22 cellular contexts compared by ENCODE assay signal in the genomic region with DNA sequence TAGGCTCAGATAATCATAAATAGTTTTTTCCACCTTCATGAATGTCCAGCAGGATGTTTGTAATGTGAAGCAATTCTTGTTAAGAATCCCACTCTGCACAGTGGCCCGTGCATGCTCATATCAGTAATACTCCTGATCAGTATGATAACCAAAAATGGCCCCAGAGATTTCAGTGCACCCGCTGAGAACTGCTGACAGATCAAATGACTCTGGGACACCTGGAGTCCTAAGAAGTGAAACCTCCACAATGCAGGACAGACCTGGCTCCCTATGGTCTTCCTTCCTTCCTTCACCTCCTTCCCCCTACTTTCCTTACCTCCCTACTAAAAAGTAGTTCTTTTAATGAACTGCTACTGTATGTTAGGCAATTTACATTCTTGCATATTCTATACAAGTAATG. TPM values are rescaled to one million over a fixed set of nuclear protein-coding genes. Genes with fewer than 3 reads are reported as not detected.
DNase-seq lines count a peak whose midpoint lies in the region; ATAC-seq and TF ChIP-seq lines count a peak whose summit lies in the region.
"Had no signal": no experiment of that assay in that cellular context is flagged by ENCODE, and none has a peak within 500 bp of the region (broad histone marks: within the 10 kb centered on the region; RNA-seq: fewer than 3 reads in every experiment).

No MANE protein-coding gene starts in this region.

- intact Hi-C loops in activated CD8-positive, alpha-beta T cell treated with anti-CD3 and anti-CD28 coated beads for 36 hours (cut with micrococcal nuclease) = no loop called here
- intact Hi-C loops in natural killer cell (cut with micrococcal nuclease) = no loop called here

- CTCF ChIA-PET in activated CD8-positive, alpha-beta T cell treated with anti-CD3 and anti-CD28 coated beads for 36 hours (lab: Charles Lee) = interaction anchor here (1.0 kb wide), 1 partner anchor 21 kb away, joined by 8 read pairs; no protein-coding TSS in a partner anchor

- POLR2A ChIA-PET in activated CD8-positive, alpha-beta T cell treated with anti-CD3 and anti-CD28 coated beads for 36 hours (lab: Charles Lee) = interaction anchor here (1.6 kb wide), 1 partner anchor 14 kb away, joined by 5 read pairs; no protein-coding TSS in a partner anchor

- peak overlapping the region; percentile 57 for H3K4me3 Mint-ChIP-seq in T-helper 2 cell treated with Interferon-gamma antibody and Interleukin-4, amounts not matched to agents 5 μg/mL and 100 μg/mL, for 36 hours
- H3K4me3 Mint-ChIP-seq in IgD-negative memory B cell (peak overlapping the region in 3 of 4 donors; percentile 23 to 84 (median 36)), natural killer cell (peak overlapping the region; percentile 67)
- H3K4me3 Mint-ChIP-seq in activated CD8-positive, alpha-beta T cell treated with anti-CD3 and anti-CD28 coated beads for 36 hours = no peak overlapping the region

- ATAC-seq in activated CD8-positive, alpha-beta T cell treated with anti-CD3 and anti-CD28 coated beads for 36 hours = no peak
- ATAC-seq in natural killer cell = no peak
- ATAC-seq: HepG2, left lobe of liver, right lobe of liver, SK-N-SH treated with all-trans-retinoic acid at 6 μM for 48 hours had no signal

- H3K27ac Mint-ChIP-seq in T-helper 2 cell treated with Interferon-gamma antibody and Interleukin-4, amounts not matched to agents 5 μg/mL and 100 μg/mL, for 36 hours = peak overlapping the region; percentile 71
- H3K27ac Mint-ChIP-seq in IgD-negative memory B cell (peak overlapping the region; percentile 51 to 87 (median 86)), natural killer cell (peak overlapping the region; percentile 100)
- peak overlapping the region; percentile 45 for H3K27ac Mint-ChIP-seq in activated CD8-positive, alpha-beta T cell treated with anti-CD3 and anti-CD28 coated beads for 36 hours

- no peak for TF ChIP-seq CTCF in activated CD8-positive, alpha-beta T cell treated with anti-CD3 and anti-CD28 coated beads for 36 hours (IDR thresholded peaks at IDR 0.05)
- no peak for TF ChIP-seq CTCF in natural killer cell (IDR thresholded peaks at IDR 0.05)

- H3K27me3 Mint-ChIP-seq in T-helper 2 cell treated with Interferon-gamma antibody and Interleukin-4, amounts not matched to agents 5 μg/mL and 100 μg/mL, for 36 hours (ENCODE audit: low read depth) = no peaks in the 10 kb centered on the region
- H3K27me3 Mint-ChIP-seq in IgD-negative memory B cell (no peaks in the 10 kb centered on the region), natural killer cell (ENCODE audit: low read depth in 2 of 2) (no peaks in the 10 kb centered on the region)
- no peaks in the 10 kb centered on the region for H3K27me3 Mint-ChIP-seq in activated CD8-positive, alpha-beta T cell treated with anti-CD3 and anti-CD28 coated beads for 36 hours

- H3K9me3 Mint-ChIP-seq in T-helper 2 cell treated with Interferon-gamma antibody and Interleukin-4, amounts not matched to agents 5 μg/mL and 100 μg/mL, for 36 hours = no peaks in the 10 kb centered on the region
- no peaks in the 10 kb centered on the region for H3K9me3 Mint-ChIP-seq in IgD-negative memory B cell
- no peaks in the 10 kb centered on the region for H3K9me3 Mint-ChIP-seq in activated CD8-positive, alpha-beta T cell treated with anti-CD3 and anti-CD28 coated beads for 36 hours
- H3K9me3 Mint-ChIP-seq in natural killer cell = no peaks in the 10 kb centered on the region

- H3K4me1 Mint-ChIP-seq in T-helper 2 cell treated with Interferon-gamma antibody and Interleukin-4, amounts not matched to agents 5 μg/mL and 100 μg/mL, for 36 hours (ENCODE audit: low read depth) = peaks cover 82% of the 10 kb centered on the region
- peaks cover 71 to 87% (median 72%) of the 10 kb centered on the region in 3 donors for H3K4me1 Mint-ChIP-seq in IgD-negative memory B cell
- H3K4me1 Mint-ChIP-seq in activated CD8-positive, alpha-beta T cell treated with anti-CD3 and anti-CD28 coated beads for 36 hours (ENCODE audit: low read depth) = peaks cover 78% of the 10 kb centered on the region
- H3K4me1 Mint-ChIP-seq in natural killer cell = peaks cover 80 to 84% of the 10 kb centered on the region in 2 donors

- peaks cover 42% of the 10 kb centered on the region for H3K36me3 Mint-ChIP-seq in T-helper 2 cell treated with Interferon-gamma antibody and Interleukin-4, amounts not matched to agents 5 μg/mL and 100 μg/mL, for 36 hours (ENCODE audit: low read depth)
- H3K36me3 Mint-ChIP-seq in IgD-negative memory B cell = peaks cover 11% of the 10 kb centered on the region
- peaks cover 32% of the 10 kb centered on the region for H3K36me3 Mint-ChIP-seq in activated CD8-positive, alpha-beta T cell treated with anti-CD3 and anti-CD28 coated beads for 36 hours (ENCODE audit: low read depth)
- no peaks in the 10 kb centered on the region for H3K36me3 Mint-ChIP-seq in natural killer cell

- no peak for DNase-seq in T-helper 2 cell treated with Interferon-gamma antibody and Interleukin-4, amounts not matched to agents 5 μg/mL and 100 μg/mL, for 36 hours (ENCODE audit: low spot score)
- no peak for DNase-seq in T-helper 2 cell
- no peak for DNase-seq in activated CD8-positive, alpha-beta T cell treated with anti-CD3 and anti-CD28 coated beads for 36 hours
- no peak for DNase-seq in natural killer cell
- DNase-seq in GF-D8 (lab: John Stamatoyannopoulos, UW) = no peak
- no peak for DNase-seq in globus pallidus (ENCODE audit: low spot score)
- no peak for DNase-seq in central memory CD4-positive, alpha-beta T cell
- DNase-seq: 8988T; activated gamma-delta T cell; aorta; caudate nucleus; head of caudate nucleus; NCI-H1417 treated with DMSO at 0.1 percent for 48 hours; NCI-H524 treated with DMSO at 0.1 percent for 48 hours; stimulated activated CD8-positive, alpha-beta memory T cell treated with anti-CD3 and anti-CD28 coated beads, Interleukin-4, amount 100 ng/mL, for 48 hours; upper lobe of left lung had no signal

RNA-seq across cellular contexts. Expression of a gene that starts 13.8 kb away (rescaled TPM):
- polyA plus RNA-seq in IgD-negative memory B cell = 47.1 TPM
- total RNA-seq in activated CD8-positive, alpha-beta T cell treated with anti-CD3 and anti-CD28 coated beads for 36 hours = 10 to 100 TPM; 60.4 to 60.9 TPM
- total RNA-seq in natural killer cell = 10 to 100 TPM; 39.4 to 52.1 (median 49.9) TPM
- total RNA-seq: H4 had no signal

Comparison
In these comparisons a context has a peak if more than half of its experiments do, and no peak if none do; other contexts are left out.
1. H3K27ac Mint-ChIP-seq: peak in every context shown above with its lines; median percentile 100 in natural killer cell; 86 in IgD-negative memory B cell; 71 in T-helper 2 cell treated with Interferon-gamma antibody and Interleukin-4, amounts not matched to agents 5 μg/mL and 100 μg/mL, for 36 hours; 45 in activated CD8-positive, alpha-beta T cell treated with anti-CD3 and anti-CD28 coated beads for 36 hours.